In the genomic region with DNA sequence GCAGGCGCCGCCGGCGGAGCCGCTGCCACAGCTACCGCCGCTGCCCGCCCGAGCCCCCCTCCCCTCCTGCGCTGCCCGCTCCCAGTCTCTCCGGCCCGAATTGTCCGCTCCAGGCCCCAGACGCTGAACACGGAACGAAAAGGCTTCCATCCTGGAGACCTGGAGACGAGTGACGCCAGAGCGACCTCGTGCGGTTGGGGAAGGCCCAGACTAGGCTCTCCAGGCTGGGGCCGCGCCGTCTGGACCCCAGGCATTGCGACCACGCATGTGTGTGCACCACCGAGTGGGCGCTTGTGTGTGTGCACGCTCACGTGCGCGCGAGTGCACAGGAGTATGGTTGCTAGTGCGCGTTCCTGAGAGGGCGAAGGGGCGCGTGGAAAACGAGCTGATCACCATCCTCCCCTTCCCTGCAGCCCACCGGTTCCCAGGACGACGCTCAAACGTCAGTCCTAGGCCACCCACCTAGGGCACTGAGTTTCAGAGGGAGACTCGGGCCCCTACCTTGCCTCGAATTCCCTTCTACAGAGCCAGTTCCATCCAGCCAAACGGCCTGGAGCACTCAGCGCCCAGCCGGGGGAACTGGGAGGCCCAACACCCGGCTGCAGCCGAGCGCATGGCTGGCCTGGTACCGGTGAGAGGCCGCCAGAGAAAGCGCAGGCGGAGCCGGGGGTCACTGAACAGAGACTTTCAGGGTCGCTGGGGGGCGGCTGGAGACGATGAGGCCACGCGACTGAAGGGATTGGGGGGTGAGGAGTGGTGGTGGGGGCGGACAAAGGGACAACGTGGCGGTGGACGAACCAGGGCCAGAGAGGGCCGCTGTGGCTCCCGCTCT, we compare ENCODE assay signal across 8 cellular contexts. TPM values are rescaled to one million over a fixed set of nuclear protein-coding genes. Genes with fewer than 3 reads are reported as not detected.
A peak's percentile ranks its signal among the peaks of the same experiment; 100 is the strongest.
DNase-seq lines count a peak whose midpoint lies in the region; ATAC-seq, FAIRE-seq and TF ChIP-seq lines count a peak whose summit lies in the region.

No MANE protein-coding gene starts in this region.

- H4K20me1 ChIP-seq in GM12878 (ENCODE audit: control insufficient read depth, insufficient read depth) = no peaks in the 10 kb centered on the region

- H3K27me3 ChIP-seq in GM12878 (replicated peaks in 1 of 2; ENCODE audit: control insufficient read depth in 2 of 2, insufficient read depth in 2 of 2, low read length in 1 of 2) = peaks cover 26 to 32% of the 10 kb centered on the region in 2 experiments

- POLR2A ChIA-PET in GM12878 (lab: Charles Lee) = no interaction called here

- H3K4me1 Mint-ChIP-seq in IgD-negative memory B cell = peaks cover 19 to 32% (median 22%) of the 10 kb centered on the region in 3 donors
- H3K4me1 Mint-ChIP-seq in mesothelial cell of epicardium = peaks cover 35% of the 10 kb centered on the region
- H3K4me1 Mint-ChIP-seq in immature natural killer cell = peaks cover 19 to 25% of the 10 kb centered on the region in 2 donors

- in situ Hi-C loops in GM12878 (cut with MboI) = loop anchor here (10.0 to 25.0 kb wide), 2 partner anchors 247 to 870 kb away; no protein-coding TSS in a partner anchor

- no peak for TF ChIP-seq RAD21 in GM12878 (IDR thresholded peaks at IDR 0.05; ENCODE audit: insufficient read depth, low read depth, low read length)

- no TSS peak for BruUV-seq in GM12878 (replicated peaks; lab: Mats Ljungman, UMichigan)

- no peak for TF ChIP-seq POLR2A in GM12878 (IDR thresholded peaks at IDR 0.05; ENCODE audit: low read depth, low read length)

- no peaks in the 10 kb centered on the region for H3K36me3 Mint-ChIP-seq in IgD-negative memory B cell
- H3K36me3 Mint-ChIP-seq in mesothelial cell of epicardium = no peaks in the 10 kb centered on the region
- H3K36me3 Mint-ChIP-seq in immature natural killer cell = no peaks in the 10 kb centered on the region

- SMC1A ChIA-PET in GM12878 (lab: Charles Lee; ENCODE audit: uncharacterized antibody, unreplicated experiment) = no interaction called here

- TF ChIP-seq CTCF in GM12878 (IDR thresholded peaks at IDR 0.05 in 2 of 3, conservative IDR thresholded peaks at IDR 0.05 in 1 of 3; ENCODE audit: control insufficient read depth in 2 of 3, extremely low read depth in 1 of 3, insufficient read depth in 1 of 3, low read depth in 3 of 3, low read length in 3 of 3) = no peak
- TF ChIP-seq CTCF in mesothelial cell of epicardium (IDR thresholded peaks at IDR 0.05; ENCODE audit: unreplicated experiment) = peak; percentile 34

- no peak overlapping the region for H3K4me3 ChIP-seq in GM12878

- H3K9me3 Mint-ChIP-seq in IgD-negative memory B cell (peaks cover 0 to 5% (median 0%) of the 10 kb centered on the region in 3 donors), mesothelial cell of epicardium (no peaks in the 10 kb centered on the region), immature natural killer cell (peaks cover 0 to 2% (median 0%) of the 10 kb centered on the region in 6 donors)

- RAD21 ChIA-PET in GM12878 (lab: Charles Lee; ENCODE audit: unreplicated experiment) = no interaction called here

- intact Hi-C loops in GM12878 (cut with micrococcal nuclease; ENCODE audit: unreplicated experiment) = loop anchor here (10.0 kb wide), 1 partner anchor 857 kb away; no protein-coding TSS in a partner anchor

- CTCF ChIA-PET in GM12878 (lab: Yijun Ruan, JAX) = interaction anchor here (1.0 kb wide), 1 partner anchor 47 kb away, joined by 4 read pairs; no protein-coding TSS in a partner anchor

- no peaks in the 10 kb centered on the region for H3K79me2 ChIP-seq in GM12878 (ENCODE audit: control insufficient read depth, insufficient read depth, low read length)

- no peaks in the 10 kb centered on the region for H3K36me3 ChIP-seq in GM12878 (ENCODE audit: control insufficient read depth in 2 of 2, insufficient read depth in 2 of 2, low read length in 1 of 2)

- TF ChIP-seq EP300 in GM12878 (IDR thresholded peaks at IDR 0.05; ENCODE audit: borderline replicate concordance in 1 of 2, control insufficient read depth in 1 of 2, low read depth in 2 of 2, low read length in 2 of 2) = no peak

- DNase-seq in D341Med (ENCODE audit: low spot score) (peak; percentile 70), GM12878 (ENCODE audit: low read depth, low spot score) (no peak), mesothelial cell of epicardium (ENCODE audit: low spot score in 2 of 2, unreplicated experiment in 2 of 2) (peak in 1 of 2 experiments; percentile 62), immature natural killer cell (no peak), NCI-H1694 (lab: John Stamatoyannopoulos, UW) (no peak)

- H3K4me3 Mint-ChIP-seq in IgD-negative memory B cell (peak overlapping the region in 3 of 4 donors; percentile 48 to 68 (median 58)), mesothelial cell of epicardium (peak overlapping the region; percentile 20), immature natural killer cell (no peak overlapping the region)

- ATAC-seq in GM12878 = no peak
- ATAC-seq in HG03097 (IDR thresholded peaks at IDR 0.05; ENCODE audit: low FRiP score, unreplicated experiment) = no peak
- no peak for ATAC-seq in GM18867 (IDR thresholded peaks at IDR 0.05; ENCODE audit: unreplicated experiment)

- H3K27ac Mint-ChIP-seq in IgD-negative memory B cell (peak overlapping the region; percentile 46 to 73 (median 61)), mesothelial cell of epicardium (no peak overlapping the region), immature natural killer cell (no peak overlapping the region)

- no peaks in the 10 kb centered on the region for H3K9me3 ChIP-seq in GM12878 (replicated peaks; ENCODE audit: control insufficient read depth, insufficient read depth, low read length)

- H3K27ac ChIP-seq in GM12878 (ENCODE audit: control insufficient read depth, insufficient read depth) = no peak overlapping the region

- no peaks in the 10 kb centered on the region; the same call in 1 of the 2 replicates for H3K4me1 ChIP-seq in GM12878 (ENCODE audit: control insufficient read depth, insufficient read depth, low read length)

- FAIRE-seq in GM12878 (lab: Jason Lieb, UNC) = no peak

- H3K9ac ChIP-seq in GM12878 (ENCODE audit: control insufficient read depth, insufficient read depth, low read length) = no peak overlapping the region

- 45% methylated on average over 61 of the region's 68 CpGs for WGBS in GM12878 (ENCODE audit: insufficient coverage, insufficient replicate concordance, low lambda C conversion rate, missing lambda C conversion rate)

- H2AFZ ChIP-seq in GM12878 (ENCODE audit: control insufficient read depth, low read depth, low read length) = no peak overlapping the region

- peaks cover 82% of the 10 kb centered on the region for H3K27me3 Mint-ChIP-seq in IgD-negative memory B cell
- H3K27me3 Mint-ChIP-seq in mesothelial cell of epicardium (ENCODE audit: low read depth) = peaks cover 98% of the 10 kb centered on the region
- H3K27me3 Mint-ChIP-seq in immature natural killer cell (ENCODE audit: low read depth in 3 of 3) = peaks cover 37 to 60% (median 47%) of the 10 kb centered on the region in 3 donors

- no peak overlapping the region for H3K4me2 ChIP-seq in GM12878 (ENCODE audit: control insufficient read depth, insufficient read depth)

TF ChIP-seq in GM12878, 131 proteins besides CTCF, POLR2A, EP300 and RAD21:
- peak; percentile 8 for TF ChIP-seq SUZ12 (IDR thresholded peaks at IDR 0.05; ENCODE audit: unreplicated experiment)
- TF ChIP-seq CBX3 (IDR thresholded peaks at IDR 0.05; ENCODE audit: borderline replicate concordance, low read depth) = no peak

RNA-seq across cellular contexts. Expression of gene LBX1, which starts 11.6 kb away (rescaled TPM):
- polyA plus RNA-seq in IgD-negative memory B cell (not detected), GM12878 (2011; rRNA removed) (not detected in 2 replicates), GM12878 (2014; fragmentation: Illumina TruSeq; extraction: Trizol) (not detected in 2 replicates), GM12878 (2014; fragmentation: Nextera tagmentation; extraction: Ambion mirVana) (not detected), GM12878 (2014; rRNA removed) (not detected in 2 replicates), GM12878 (2016; fragmentation: Nextera tagmentation; extraction: Ambion mirVana) (not detected), immature natural killer cell (not detected)
- total RNA-seq in GM12878 (2013; cell fraction: nucleolus; rRNA removed) = not detected in 2 replicates
- total RNA-seq in GM12878 (2014; rRNA removed) (not detected in 2 replicates), GM12878 (2014; rRNA removed; fragmentation: Illumina TruSeq; extraction: Trizol) (not detected in 2 replicates), GM12878 (2021) (not detected in 2 replicates), mesothelial cell of epicardium (not detected in 3 replicates)
- polyA plus RNA-seq in GM12878 (2011; ENCODE audit: low read depth) = not detected
- not detected in 2 replicates for polyA plus RNA-seq in GM12878 (2011; cell fraction: cytosol; rRNA removed)
- polyA plus RNA-seq in GM12878 (2011; cell fraction: nucleus; rRNA removed) = not detected in 2 replicates
- polyA plus RNA-seq in GM12878 (2012) = not detected in 2 replicates
- not detected in 2 replicates for polyA minus RNA-seq in GM12878 (2011; rRNA and poly(A)+ RNA removed)
- not detected in 2 replicates for polyA minus RNA-seq in GM12878 (2011; cell fraction: cytosol; rRNA and poly(A)+ RNA removed)
- not detected in 2 replicates for polyA minus RNA-seq in GM12878 (2011; cell fraction: nucleus; rRNA and poly(A)+ RNA removed)

Comparison
In these comparisons a context has a peak if more than half of its experiments do, and no peak if none do; other contexts are left out.
1. H3K27ac Mint-ChIP-seq: peak in IgD-negative memory B cell (3 of 3); none in mesothelial cell of epicardium (single experiment) and immature natural killer cell (0 of 6).
2. H3K4me3 Mint-ChIP-seq: peak in IgD-negative memory B cell (3 of 4) and mesothelial cell of epicardium (single experiment); none in immature natural killer cell (0 of 5).